ENCODE assay signal across 16 cellular contexts in the genomic region with DNA sequence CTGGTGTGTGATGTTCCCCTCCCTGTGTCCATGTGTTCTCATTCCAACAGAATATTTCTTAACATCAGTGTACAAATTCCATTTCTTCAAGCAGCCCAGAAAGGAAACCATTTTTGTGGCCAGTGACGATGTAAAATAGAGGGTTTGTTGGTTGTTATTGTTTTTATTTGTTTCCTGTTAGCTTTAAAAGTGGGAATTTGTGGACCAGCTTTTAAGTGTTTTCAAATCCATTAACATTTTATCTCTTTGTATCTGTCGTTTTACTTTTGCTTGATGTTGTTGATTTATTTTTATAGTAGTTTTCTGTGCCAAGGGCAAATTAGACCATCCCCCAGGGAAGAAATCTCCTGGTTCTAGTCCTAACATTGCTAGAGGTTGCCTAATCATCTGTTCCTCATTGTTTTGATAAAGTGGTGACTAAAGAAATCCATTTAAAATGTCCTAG.
DNase-seq lines count a peak whose midpoint lies in the region; ATAC-seq, FAIRE-seq and TF ChIP-seq lines count a peak whose summit lies in the region.
"Had no signal": no experiment of that assay in that cellular context is flagged by ENCODE, and none has a peak within 500 bp of the region (broad histone marks: within the 10 kb centered on the region; RNA-seq: fewer than 3 reads in every experiment).

No MANE protein-coding gene starts in this region.

- no TSS peak for BruUV-seq in IMR-90 (replicated peaks; lab: Mats Ljungman, UMichigan)

- H3K4me1 ChIP-seq in IMR-90 (ENCODE audit: control insufficient read depth, insufficient read depth, low read length), result peaks cover 18% of the 10 kb centered on the region

- H3K27ac ChIP-seq in IMR-90 (ENCODE audit: insufficient read depth, low read length), result peak overlapping the region; percentile 63; the same call in 1 of the 2 replicates
- H3K27ac ChIP-seq: hepatocyte had no signal

- 0 out of 4 replicates have a peak, but pooled peaks cover 0 to 5% of the 10 kb centered on the region in 2 experiments for H3K79me1 ChIP-seq in IMR-90 (ENCODE audit: low read depth in 1 of 2, low read length in 2 of 2)

- no peak overlapping the region for H3K4me3 Mint-ChIP-seq in type B pancreatic cell
- H3K4me3 Mint-ChIP-seq: natural killer cell had no signal

- peak; percentile 29 for DNase-seq in AG08396 (ENCODE audit: low spot score)
- DNase-seq in IMR-90, result peak; percentile 61
- no peak for DNase-seq in omental fat pad (ENCODE audit: low spot score)
- DNase-seq in NCI-H748 treated with DMSO at 0.1 percent for 48 hours (lab: John Stamatoyannopoulos, UW), result no peak
- DNase-seq in type B pancreatic cell (ENCODE audit: extremely low spot score, unreplicated experiment), result no peak
- DNase-seq: AML-193, caudate nucleus, DMS153, MV-4-11, natural killer cell, NCI-H2171, sigmoid colon had no signal

- dilution Hi-C loops in IMR-90 (cut with HindIII; ENCODE audit: low sequenced_read_pairs, unreplicated experiment), result no loop called here

- no peak overlapping the region for H4K91ac ChIP-seq in IMR-90 (ENCODE audit: insufficient read depth, low read depth, low read length)

- H4K20me1 ChIP-seq in IMR-90 (ENCODE audit: insufficient read depth, low read length), result no peaks in the 10 kb centered on the region

- H3K27me3 Mint-ChIP-seq in type B pancreatic cell, result no peaks in the 10 kb centered on the region

- H3K36me3 ChIP-seq in IMR-90 (ENCODE audit: control insufficient read depth, insufficient read depth, low read length), result peaks cover 4% of the 10 kb centered on the region; the same call in 1 of the 2 replicates
- H3K36me3 ChIP-seq: sigmoid colon had no signal

- no peak overlapping the region for H2AK5ac ChIP-seq in IMR-90 (ENCODE audit: low read depth, low read length)

- TF ChIP-seq RAD21 in IMR-90 (IDR thresholded peaks at IDR 0.05; ENCODE audit: low read length), result no peak

- peaks cover 38% of the 10 kb centered on the region for H3K36me3 Mint-ChIP-seq in type B pancreatic cell

- no peak overlapping the region for H3K9ac ChIP-seq in IMR-90 (ENCODE audit: low read depth, low read length)

- H3K4me1 Mint-ChIP-seq in type B pancreatic cell (ENCODE audit: unreplicated experiment), result peaks cover 16% of the 10 kb centered on the region

- TF ChIP-seq CTCF in IMR-90 (conservative IDR thresholded peaks at IDR 0.05; ENCODE audit: low read depth, low read length) (no peak), omental fat pad (IDR thresholded peaks at IDR 0.05) (no peak), type B pancreatic cell (conservative IDR thresholded peaks at IDR 0.05) (no peak)

- no peak overlapping the region for H2AFZ ChIP-seq in IMR-90 (replicated peaks; ENCODE audit: low read length, poor library complexity)
- H2AFZ ChIP-seq: hepatocyte had no signal

- intact Hi-C loops in IMR-90 (cut with micrococcal nuclease), result loop anchor here (2.0 kb wide), 1 partner anchor 17 kb away; no protein-coding TSS in a partner anchor

- no peaks in the 10 kb centered on the region for H3K9me3 ChIP-seq in IMR-90 (ENCODE audit: control insufficient read depth, insufficient read depth, low read length)
- H3K9me3 ChIP-seq: sigmoid colon had no signal

- peak overlapping the region; percentile 80; the same call in 1 of the 2 replicates for H3K4me2 ChIP-seq in IMR-90 (ENCODE audit: low read depth, low read length)
- H3K4me2 ChIP-seq: hepatocyte had no signal

- in situ Hi-C loops in IMR-90 (cut with MboI; ENCODE audit: low sequenced_read_pairs), result no loop called here

- peak overlapping the region; percentile 61; the same call in 1 of the 2 replicates for H3K18ac ChIP-seq in IMR-90 (ENCODE audit: low read depth, low read length)

- H4K5ac ChIP-seq in IMR-90 (ENCODE audit: low read depth, low read length), result peak overlapping the region; percentile 59; the same call in 1 of the 2 replicates

- H2BK20ac ChIP-seq in IMR-90 (ENCODE audit: low read depth, low read length), result no peak overlapping the region

- H3K23ac ChIP-seq in IMR-90 (ENCODE audit: low read depth, low read length), result 0 out of 2 replicates have a peak overlapping the region, but pooled peaks have one; percentile 10

- H3K9me3 Mint-ChIP-seq in type B pancreatic cell, result peaks cover 10% of the 10 kb centered on the region

- ATAC-seq in IMR-90 (ENCODE audit: low read depth) (peak; percentile 74), omental fat pad (ENCODE audit: low FRiP score) (peak; percentile 71), GM18511 (IDR thresholded peaks at IDR 0.05; ENCODE audit: unreplicated experiment) (no peak), HG03432 (IDR thresholded peaks at IDR 0.05; ENCODE audit: unreplicated experiment) (no peak)
- ATAC-seq: natural killer cell had no signal

- H2AK9ac ChIP-seq in IMR-90 (replicated peaks; ENCODE audit: low read depth, low read length, poor library complexity), result no peak overlapping the region

- CTCF ChIA-PET in IMR-90 (lab: Yijun Ruan, JAX), result interaction anchor here (0.6 to 1.1 kb wide), 2 partner anchors 11 to 27 kb away, joined by 3 read pairs; no protein-coding TSS in a partner anchor

- FAIRE-seq in endometrium (lab: Jason Lieb, UNC), result peak; percentile 98

- no peak overlapping the region for H3K56ac ChIP-seq in IMR-90 (ENCODE audit: extremely low read depth, insufficient read depth, low read length)

- no peak overlapping the region for H3K4me3 ChIP-seq in IMR-90 (ENCODE audit: insufficient read depth, low read depth, low read length)
- H3K4me3 ChIP-seq: hepatocyte, sigmoid colon had no signal

- H3K9me1 ChIP-seq in IMR-90 (ENCODE audit: insufficient read depth, low read length), result no peaks in the 10 kb centered on the region; the same call in 1 of the 2 replicates

- peak overlapping the region; percentile 19; the same call in 1 of the 2 replicates for H3K4ac ChIP-seq in IMR-90 (ENCODE audit: low read depth, low read length)

- POLR2A ChIA-PET in IMR-90 (lab: Charles Lee; ENCODE audit: unreplicated experiment), result no interaction called here

- H2BK120ac ChIP-seq in IMR-90 (ENCODE audit: low read depth, low read length), result peak overlapping the region; percentile 16; the same call in 1 of the 2 replicates

- peak overlapping the region; percentile 33; the same call in 1 of the 2 replicates for H3K14ac ChIP-seq in IMR-90 (replicated peaks; ENCODE audit: low read depth, low read length)

- no peak for TF ChIP-seq POLR2A in IMR-90 (IDR thresholded peaks at IDR 0.05; ENCODE audit: low read depth, low read length)

- H4K8ac ChIP-seq in IMR-90 (ENCODE audit: low read depth in 2 of 2, low read length in 2 of 2), result no peak overlapping the region

- no CpG with 5 or more reads among the region's 2 CpGs for WGBS in IMR-90 (ENCODE audit: extremely low coverage in 2 of 2, insufficient read length in 1 of 2), 2 experiments

- H3K27ac Mint-ChIP-seq in type B pancreatic cell, result no peak overlapping the region
- H3K27ac Mint-ChIP-seq: natural killer cell had no signal

- peak overlapping the region; percentile 91 for H2BK5ac ChIP-seq in IMR-90 (ENCODE audit: low read depth, low read length, poor library complexity, severe bottlenecking)

- no peak overlapping the region for H2BK15ac ChIP-seq in IMR-90 (ENCODE audit: low read depth, low read length)

- H3K27me3 ChIP-seq in IMR-90 (ENCODE audit: control insufficient read depth, insufficient read depth, low read length), result no peaks in the 10 kb centered on the region
- H3K27me3 ChIP-seq: hepatocyte, sigmoid colon had no signal

TF ChIP-seq in IMR-90, 13 proteins besides CTCF, POLR2A, EP300 and RAD21:
- no peak for TF ChIP-seq MAZ (IDR thresholded peaks at IDR 0.05; ENCODE audit: borderline replicate concordance, low read depth, low read length)
- no peak for TF ChIP-seq MXI1 (IDR thresholded peaks at IDR 0.05; ENCODE audit: borderline replicate concordance, low read depth, low read length)
- TF ChIP-seq BHLHE40 (IDR thresholded peaks at IDR 0.05; ENCODE audit: low read depth, low read length), result 0 out of 2 replicates have a peak, but pooled peaks have one; percentile 5
- no peak for TF ChIP-seq NFE2L2 (IDR thresholded peaks at IDR 0.05; ENCODE audit: low read depth, low read length)
- peak; percentile 94 for TF ChIP-seq CEBPB (IDR thresholded peaks at IDR 0.05; ENCODE audit: low read depth, low read length)
- TF ChIP-seq MAFK (IDR thresholded peaks at IDR 0.05; ENCODE audit: low read depth, low read length), result no peak

Comparison
In these comparisons a context has a peak if more than half of its experiments do, and no peak if none do; other contexts are left out.
1. DNase-seq: peak in AG08396 (single experiment) and IMR-90 (single experiment); none in omental fat pad (single experiment), NCI-H748 treated with DMSO at 0.1 percent for 48 hours (single experiment) and type B pancreatic cell (single experiment).
2. ATAC-seq: peak in IMR-90 (single experiment) and omental fat pad (single experiment); none in GM18511 (single experiment) and HG03432 (single experiment).